ENCODE assay signal across 6 cellular contexts in genomic region chr13:45314822-45315221, GRCh38.
"Had no signal": no experiment of that assay in that cellular context is flagged by ENCODE, and none has a peak within 500 bp of the region (broad histone marks: within the 10 kb centered on the region; RNA-seq: fewer than 3 reads in every experiment).

No MANE protein-coding gene starts in this region.

- H3K9me3 Mint-ChIP-seq: IgD-negative memory B cell had no signal

- H3K27ac ChIP-seq: HL-60 had no signal

- H3K36me3 Mint-ChIP-seq: IgD-negative memory B cell had no signal

- DNase-seq: IMR-90, KBM-7 had no signal

- H3K4me3 Mint-ChIP-seq: IgD-negative memory B cell had no signal

- H3K4me3 ChIP-seq: K562 had no signal

- FAIRE-seq: HTR-8/SVneo, K562 had no signal

- ATAC-seq: K562 had no signal
